Comparison of ENCODE assay signal across 8 cellular contexts in genomic region chrX:104565791-104566687, GRCh38. TPM values are rescaled to one million over a fixed set of nuclear protein-coding genes. Genes with fewer than 3 reads are reported as not detected.
A peak's percentile ranks its signal among the peaks of the same experiment; 100 is the strongest.
DNase-seq lines count a peak whose midpoint lies in the region; TF ChIP-seq lines count a peak whose summit lies in the region.

Gene IL1RAPL2, plus strand, starts transcription at chrX:104566199.

- peak within 1 kb of the TSS in 2 of 4 donors; percentile 24 for H3K4me3 ChIP-seq in esophagus squamous epithelium

- no peak within 1 kb of the TSS for H3K4me3 Mint-ChIP-seq in activated CD4-positive, alpha-beta T cell treated with anti-CD3 and anti-CD28 coated beads, Interleukin-2, amount 10 ng/mL, durations not matched to agents 24 days and 14 days

- H3K27ac ChIP-seq in esophagus squamous epithelium = no peak within 1 kb of the TSS

- peaks cover 0 to 13% (median 0%) of the 10 kb centered on the region in 3 donors for H3K4me1 ChIP-seq in esophagus squamous epithelium

- DNase-seq in activated CD4-positive, alpha-beta T cell treated with anti-CD3 and anti-CD28 coated beads, Interleukin-2, amount 10 ng/mL, durations not matched to agents 24 days and 14 days = peak; percentile 55
- no peak for DNase-seq in activated CD4-positive, alpha-beta T cell treated with anti-CD3 and anti-CD28 coated beads for 1 hour
- DNase-seq in NCI-H69 (lab: John Stamatoyannopoulos, UW) (peak; percentile 13), esophagus squamous epithelium (lab: John Stamatoyannopoulos, UW) (no peak), posterior vena cava (ENCODE audit: low spot score) (peak; percentile 73), DMS114 treated with DMSO at 0.1 percent for 48 hours (lab: John Stamatoyannopoulos, UW; ENCODE audit: unreplicated experiment) (no peak), GM10248 (ENCODE audit: extremely low spot score) (no peak), dedifferentiated amniotic fluid mesenchymal stem cell (ENCODE audit: extremely low spot score) (no peak)

- H3K4me1 Mint-ChIP-seq in activated CD4-positive, alpha-beta T cell treated with anti-CD3 and anti-CD28 coated beads, Interleukin-2, amount 10 ng/mL, durations not matched to agents 24 days and 14 days = no peaks in the 10 kb centered on the region

- no peak for TF ChIP-seq POLR2A in esophagus squamous epithelium (IDR thresholded peaks at IDR 0.05)

- CTCF ChIA-PET in GM10248 (lab: Yijun Ruan, JAX) = interaction anchor here (0.7 to 1.4 kb wide), 3 partner anchors 10 to 14 kb away, joined by 3 to 4 read pairs (median 3); no protein-coding TSS in a partner anchor

- H3K9me3 ChIP-seq in esophagus squamous epithelium = no peaks in the 10 kb centered on the region

- peaks cover 0 to 55% (median 9%) of the 10 kb centered on the region in 4 donors for H3K27me3 ChIP-seq in esophagus squamous epithelium

- POLR2A ChIA-PET in GM10248 (lab: Yijun Ruan, JAX) = no interaction called here

- H3K27ac Mint-ChIP-seq in activated CD4-positive, alpha-beta T cell treated with anti-CD3 and anti-CD28 coated beads, Interleukin-2, amount 10 ng/mL, durations not matched to agents 24 days and 14 days = no peak within 1 kb of the TSS

- intact Hi-C loops in activated CD4-positive, alpha-beta T cell treated with anti-CD3 and anti-CD28 coated beads, Interleukin-2, amount 10 ng/mL, durations not matched to agents 24 days and 14 days (cut with micrococcal nuclease) = no loop called here
- intact Hi-C loops in esophagus squamous epithelium (cut with DNase I) (no loop called here), posterior vena cava (cut with DNase I) (no loop called here)

- TF ChIP-seq CTCF in esophagus squamous epithelium (IDR thresholded peaks at IDR 0.05) (peak in 5 of 6 experiments; percentile 4 to 40 (median 16)), GM10248 (IDR thresholded peaks at IDR 0.05; ENCODE audit: control extremely low read depth, extremely low read depth, low read depth, missing control alignments) (no peak)

- H3K36me3 Mint-ChIP-seq in activated CD4-positive, alpha-beta T cell treated with anti-CD3 and anti-CD28 coated beads, Interleukin-2, amount 10 ng/mL, durations not matched to agents 24 days and 14 days (ENCODE audit: low read depth) = no peaks in the 10 kb centered on the region

- H3K27me3 Mint-ChIP-seq in activated CD4-positive, alpha-beta T cell treated with anti-CD3 and anti-CD28 coated beads, Interleukin-2, amount 10 ng/mL, durations not matched to agents 24 days and 14 days = peaks cover 21% of the 10 kb centered on the region

- H3K36me3 ChIP-seq in esophagus squamous epithelium = no peaks in the 10 kb centered on the region

- H3K9me3 Mint-ChIP-seq in activated CD4-positive, alpha-beta T cell treated with anti-CD3 and anti-CD28 coated beads, Interleukin-2, amount 10 ng/mL, durations not matched to agents 24 days and 14 days = no peaks in the 10 kb centered on the region

- 41% methylated on average over 11 of the region's 48 CpGs; no CpG with 5 or more reads in 1 of the 2 donors for WGBS in esophagus squamous epithelium, 2 donors

RNA-seq across cellular contexts. Expression of gene IL1RAPL2, which starts in this region (rescaled TPM):
- not detected in 2 replicates for total RNA-seq in activated CD4-positive, alpha-beta T cell treated with anti-CD3 and anti-CD28 coated beads, Interleukin-2, amount 10 ng/mL, durations not matched to agents 24 days and 14 days
- total RNA-seq in esophagus squamous epithelium = under 1 TPM in 1 of 4 donors, not detected in 3; 0.09 TPM
- under 1 TPM in 1 of 2 donors, not detected in 1; 0.10 TPM for total RNA-seq in posterior vena cava

Comparison
In these comparisons a context has a peak if more than half of its experiments do, and no peak if none do; other contexts are left out.
1. Peak in DNase-seq in activated CD4-positive, alpha-beta T cell treated with anti-CD3 and anti-CD28 coated beads, Interleukin-2, amount 10 ng/mL, durations not matched to agents 24 days and 14 days; RNA of the gene not detected or under 1 TPM.
2. Peak in DNase-seq in posterior vena cava; RNA of the gene not detected or under 1 TPM.